30 cellular contexts compared by ENCODE assay signal in the genomic region with DNA sequence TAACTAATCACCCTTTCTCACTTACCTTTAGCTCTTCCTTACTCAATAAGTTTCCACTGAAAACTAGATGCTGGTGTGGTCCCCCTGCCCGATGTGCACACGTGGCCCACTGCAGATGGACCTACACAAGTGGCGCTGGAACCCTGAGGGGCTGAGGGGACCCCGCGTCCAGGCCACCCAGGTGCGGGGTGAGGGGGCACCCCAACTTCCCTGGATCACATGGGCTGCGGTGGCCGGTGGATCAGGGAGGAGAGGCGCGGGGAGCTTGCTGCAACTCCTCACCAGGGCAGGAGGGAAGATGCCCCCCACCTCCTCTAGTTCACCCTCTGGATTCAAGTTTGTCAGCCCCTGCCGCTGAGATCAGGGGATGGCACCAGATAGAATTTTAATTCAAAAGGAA. TPM values are rescaled to one million over a fixed set of nuclear protein-coding genes. Genes with fewer than 3 reads are reported as not detected.
"Had no signal": no experiment of that assay in that cellular context is flagged by ENCODE, and none has a peak within 500 bp of the region (broad histone marks: within the 10 kb centered on the region; RNA-seq: fewer than 3 reads in every experiment).

No MANE protein-coding gene starts in this region.

- H3K9me3 Mint-ChIP-seq: activated CD4-positive, alpha-beta memory T cell treated with anti-CD3 and anti-CD28 coated beads for 36 hours; activated CD4-positive, alpha-beta T cell treated with anti-CD3 and anti-CD28 coated beads, Interleukin-2, amount 10 ng/mL, durations not matched to agents 7 days and 5 days; activated naive CD4-positive, alpha-beta T cell treated with anti-CD3 and anti-CD28 coated beads, Interleukin-2, amount 10 ng/mL, durations not matched to agents 7 days and 5 days; activated naive CD8-positive, alpha-beta T cell treated with anti-CD3 and anti-CD28 coated beads, Interleukin-2, amount 50 U/mL, for 24 hours; activated T-cell treated with anti-CD3 and anti-CD28 coated beads, Interleukin-2, amount 50 U/mL, for 4 hours had no signal

- H3K36me3 ChIP-seq: SJCRH30, WERI-Rb-1 had no signal

- H3K9me3 ChIP-seq: SJCRH30 had no signal

- FAIRE-seq: bronchial epithelial cell had no signal

- H3K4me1 Mint-ChIP-seq: brain had no signal

- H3K4me3 ChIP-seq: SJCRH30, SK-N-MC had no signal

- H3K27ac ChIP-seq: SJCRH30, SK-N-MC, WERI-Rb-1 had no signal

- H3K4me3 Mint-ChIP-seq: activated CD4-positive, alpha-beta memory T cell treated with anti-CD3 and anti-CD28 coated beads for 36 hours; activated CD4-positive, alpha-beta T cell treated with anti-CD3 and anti-CD28 coated beads, Interleukin-2, amount 10 ng/mL, durations not matched to agents 7 days and 5 days; activated naive CD4-positive, alpha-beta T cell treated with anti-CD3 and anti-CD28 coated beads, Interleukin-2, amount 10 ng/mL, durations not matched to agents 7 days and 5 days; activated naive CD8-positive, alpha-beta T cell; activated naive CD8-positive, alpha-beta T cell treated with anti-CD3 and anti-CD28 coated beads, Interleukin-2, amount 50 U/mL, for 24 hours; activated T-cell treated with anti-CD3 and anti-CD28 coated beads, Interleukin-2, amount 50 U/mL, for 4 hours; activated T-helper 1 cell treated with anti-CD3 and anti-CD28 coated beads, Interleukin-12 subunit alpha, Interleukin-12 subunit beta, Interleukin-2, Interleukin-4 antibody, amounts not matched to agents 30 ng/mL and 10 ng/mL and 1 ng/mL, durations not matched to agents 14 hours and 24 hours and 36 hours; brain had no signal

- H3K4me1 ChIP-seq: SJCRH30 had no signal

- H3K36me3 Mint-ChIP-seq: activated CD4-positive, alpha-beta memory T cell treated with anti-CD3 and anti-CD28 coated beads for 36 hours; activated naive CD4-positive, alpha-beta T cell treated with anti-CD3 and anti-CD28 coated beads, Interleukin-2, amount 10 ng/mL, durations not matched to agents 7 days and 5 days; activated naive CD8-positive, alpha-beta T cell; brain had no signal

- DNase-seq: activated CD4-positive, alpha-beta memory T cell treated with anti-CD3 and anti-CD28 coated beads for 36 hours; activated CD4-positive, alpha-beta T cell treated with anti-CD3 and anti-CD28 coated beads, Interleukin-2, amount 10 ng/mL, durations not matched to agents 7 days and 5 days; activated CD8-positive, alpha-beta memory T cell treated with anti-CD3 and anti-CD28 coated beads, Interleukin-2, amount 50 U/mL, for 4 hours; activated gamma-delta T cell treated with Interleukin-2 at 50 U/mL for 16 hours; activated naive CD4-positive, alpha-beta T cell treated with anti-CD3 and anti-CD28 coated beads, Interleukin-2, amount 10 ng/mL, durations not matched to agents 7 days and 5 days; activated naive CD8-positive, alpha-beta T cell treated with anti-CD3 and anti-CD28 coated beads, Interleukin-2, amount 50 U/mL, for 24 hours; activated T-cell treated with anti-CD3 and anti-CD28 coated beads for 4 hours; activated T-cell treated with anti-CD3 and anti-CD28 coated beads, Interleukin-2, amount 50 U/mL, for 4 hours; anterior cingulate cortex; caudate nucleus; NCI-H1105; NCI-H1436; NCI-H1694; NCI-H1930; NCI-H2081 treated with DMSO at 0.1 percent for 48 hours; NCI-H345; NCI-H524 treated with DMSO at 0.1 percent for 48 hours; SHP77; SJCRH30; T1000; WERI-Rb-1 had no signal

- ATAC-seq: activated naive CD8-positive, alpha-beta T cell treated with anti-CD3 and anti-CD28 coated beads, Interleukin-2, amount 50 U/mL, for 24 hours; activated T-cell treated with anti-CD3 and anti-CD28 coated beads, Interleukin-2, amount 50 U/mL, for 4 hours; Panc1 had no signal

- H3K27ac Mint-ChIP-seq: activated CD4-positive, alpha-beta memory T cell treated with anti-CD3 and anti-CD28 coated beads for 36 hours; activated CD4-positive, alpha-beta T cell treated with anti-CD3 and anti-CD28 coated beads, Interleukin-2, amount 10 ng/mL, durations not matched to agents 7 days and 5 days; activated naive CD4-positive, alpha-beta T cell treated with anti-CD3 and anti-CD28 coated beads, Interleukin-2, amount 10 ng/mL, durations not matched to agents 7 days and 5 days; activated naive CD8-positive, alpha-beta T cell; activated naive CD8-positive, alpha-beta T cell treated with anti-CD3 and anti-CD28 coated beads, Interleukin-2, amount 50 U/mL, for 24 hours; activated T-helper 1 cell treated with anti-CD3 and anti-CD28 coated beads, Interleukin-12 subunit alpha, Interleukin-12 subunit beta, Interleukin-2, Interleukin-4 antibody, amounts not matched to agents 30 ng/mL and 10 ng/mL and 1 ng/mL, durations not matched to agents 14 hours and 24 hours and 36 hours; brain had no signal

- H3K27me3 Mint-ChIP-seq: activated naive CD8-positive, alpha-beta T cell; activated naive CD8-positive, alpha-beta T cell treated with anti-CD3 and anti-CD28 coated beads, Interleukin-2, amount 50 U/mL, for 24 hours had no signal

RNA-seq across cellular contexts. Expression of a gene that starts 12.5 kb away (rescaled TPM):
- total RNA-seq: bronchial epithelial cell, MCF 10A, NCI-H460, RPMI7951 had no signal

RNA-seq across cellular contexts. Expression of a gene that starts 51.5 kb away (rescaled TPM):
- total RNA-seq: MCF 10A, NCI-H460, SJCRH30 had no signal

RNA-seq across cellular contexts. Expression of a gene that starts 53.9 kb away (rescaled TPM):
- total RNA-seq: MCF 10A, NCI-H460, SJCRH30 had no signal
